In the genomic region with DNA sequence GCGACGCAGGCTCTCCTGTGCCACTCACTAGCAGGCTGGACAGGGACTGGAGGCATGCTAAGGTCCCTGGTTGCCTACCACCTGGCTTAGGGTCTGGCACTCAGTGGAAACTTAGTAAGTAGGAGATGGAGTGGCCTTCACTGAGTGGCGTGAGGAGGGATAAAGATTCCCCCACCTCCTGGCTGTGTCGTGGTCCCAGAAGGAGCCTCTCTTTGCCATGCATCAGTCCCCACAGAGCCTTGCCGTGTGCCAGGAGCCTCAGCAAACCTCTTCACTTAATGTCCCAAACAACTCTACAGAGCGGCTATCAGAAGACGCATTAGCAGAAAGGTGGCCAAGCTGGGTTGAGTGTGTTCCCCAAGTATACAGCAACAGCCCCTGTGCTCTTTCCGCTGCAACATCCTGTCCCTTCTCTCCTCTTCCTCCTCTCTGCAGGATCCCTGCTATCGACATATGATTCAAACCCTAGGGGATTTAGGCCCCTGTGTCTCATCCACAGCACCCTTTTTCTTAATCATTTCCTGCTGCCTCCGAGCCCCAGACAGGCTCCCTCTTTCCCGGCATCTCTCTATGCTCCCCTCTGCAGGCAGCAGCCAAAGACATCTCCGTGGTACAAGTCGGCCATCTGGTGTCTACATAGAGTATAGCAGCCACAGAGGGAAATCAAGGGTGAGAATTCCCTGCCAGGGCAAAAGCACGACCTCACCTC, we compare ENCODE assay signal across 8 cellular contexts.
A peak's percentile ranks its signal among the peaks of the same experiment; 100 is the strongest.
DNase-seq lines count a peak whose midpoint lies in the region; ATAC-seq and TF ChIP-seq lines count a peak whose summit lies in the region.

No MANE protein-coding gene starts in this region.

- no peak overlapping the region for H3K14ac ChIP-seq in trophoblast cell (ENCODE audit: low read length)

- no peak overlapping the region for H4K12ac ChIP-seq in trophoblast cell (ENCODE audit: low read depth, low read length)

- ATAC-seq in GM19324 (IDR thresholded peaks at IDR 0.05; ENCODE audit: low FRiP score, unreplicated experiment) (no peak), HG03520 (IDR thresholded peaks at IDR 0.05; ENCODE audit: unreplicated experiment) (no peak)

- H3K9me3 ChIP-seq in trophoblast cell (ENCODE audit: insufficient read depth, low read depth, low read length), result peaks cover 8% of the 10 kb centered on the region

- no peaks in the 10 kb centered on the region for H3K79me2 ChIP-seq in trophoblast cell (ENCODE audit: control insufficient read depth, insufficient read depth, low read length, poor library complexity)

- no peak overlapping the region for H3K18ac ChIP-seq in trophoblast cell (ENCODE audit: low read length)

- no peak overlapping the region for H2BK5ac ChIP-seq in trophoblast cell (ENCODE audit: low read depth, low read length, poor library complexity)

- no peak overlapping the region for H2BK12ac ChIP-seq in trophoblast cell (ENCODE audit: low read length)

- no CpG with 5 or more reads among the region's 14 CpGs for WGBS in trophoblast cell (ENCODE audit: extremely low coverage, insufficient coverage, insufficient read length)

- H3K4me2 ChIP-seq in trophoblast cell (ENCODE audit: low read length), result no peak overlapping the region

- no peak overlapping the region for H3K27ac ChIP-seq in trophoblast cell (ENCODE audit: low read depth, low read length)

- DNase-seq in AG10803 (ENCODE audit: low read depth), result peak; percentile 66
- peak; percentile 24 for DNase-seq in GM19238 (ENCODE audit: insufficient read length, low spot score)
- peak; percentile 64 for DNase-seq in NCI-H2227 treated with DMSO at 0.1 percent for 48 hours (lab: John Stamatoyannopoulos, UW)
- DNase-seq in activated T-cell treated with anti-CD3 and anti-CD28 coated beads, Interleukin-2, amount 50 U/mL, for 24 hours, result peak; percentile 41
- peak; percentile 25 for DNase-seq in germinal center (ENCODE audit: low spot score)
- DNase-seq in trophoblast cell, result peak; percentile 35 to 76

- no peaks in the 10 kb centered on the region for H3K4me1 ChIP-seq in trophoblast cell (ENCODE audit: control insufficient read depth in 1 of 2, insufficient read depth in 2 of 2, low read length in 2 of 2)

- H3K27me3 ChIP-seq in trophoblast cell (ENCODE audit: insufficient read depth, low read length), result peaks cover 11% of the 10 kb centered on the region

- H4K8ac ChIP-seq in trophoblast cell (ENCODE audit: low read depth, low read length), result no peak overlapping the region

- no peak overlapping the region for H3K27ac Mint-ChIP-seq in activated T-cell treated with anti-CD3 and anti-CD28 coated beads, Interleukin-2, amount 50 U/mL, for 24 hours

- H4K91ac ChIP-seq in trophoblast cell (ENCODE audit: low read depth, low read length), result no peak overlapping the region

- H2BK120ac ChIP-seq in trophoblast cell (ENCODE audit: insufficient read depth, low read length, poor library complexity), result no peak overlapping the region

- no peak overlapping the region for H2AK5ac ChIP-seq in trophoblast cell (ENCODE audit: low read length)

- TF ChIP-seq CTCF in AG10803 (conservative IDR thresholded peaks at IDR 0.05; ENCODE audit: low read length), result peak; percentile 95

- no peaks in the 10 kb centered on the region for H3K79me1 ChIP-seq in trophoblast cell (ENCODE audit: low read length)

- peaks cover 2% of the 10 kb centered on the region for H3K9me3 Mint-ChIP-seq in activated T-cell treated with anti-CD3 and anti-CD28 coated beads, Interleukin-2, amount 50 U/mL, for 24 hours

- H3K36me3 ChIP-seq in trophoblast cell (ENCODE audit: control insufficient read depth in 1 of 2, insufficient read depth in 2 of 2, low read length in 2 of 2), result no peaks in the 10 kb centered on the region

- H3K27me3 Mint-ChIP-seq in activated T-cell treated with anti-CD3 and anti-CD28 coated beads, Interleukin-2, amount 50 U/mL, for 24 hours, result peaks cover 23% of the 10 kb centered on the region

- no peak overlapping the region for H3K4ac ChIP-seq in trophoblast cell (ENCODE audit: low read depth, low read length)

- no peak overlapping the region for H3K9ac ChIP-seq in trophoblast cell (ENCODE audit: low read length)

- H2AFZ ChIP-seq in trophoblast cell (ENCODE audit: insufficient read depth, low read length, poor library complexity), result no peak overlapping the region

- no peak overlapping the region for H3K4me3 ChIP-seq in AG10803 (ENCODE audit: low read length)
- no peak overlapping the region for H3K4me3 ChIP-seq in trophoblast cell (ENCODE audit: low read depth, low read length)

- H3K4me3 Mint-ChIP-seq in activated T-cell treated with anti-CD3 and anti-CD28 coated beads, Interleukin-2, amount 50 U/mL, for 24 hours, result no peak overlapping the region

- no peaks in the 10 kb centered on the region for H3K36me3 Mint-ChIP-seq in activated T-cell treated with anti-CD3 and anti-CD28 coated beads, Interleukin-2, amount 50 U/mL, for 24 hours (ENCODE audit: low read depth)

- H3K23ac ChIP-seq in trophoblast cell (ENCODE audit: low read length), result no peak overlapping the region

- H3K4me1 Mint-ChIP-seq in activated T-cell treated with anti-CD3 and anti-CD28 coated beads, Interleukin-2, amount 50 U/mL, for 24 hours (ENCODE audit: low read depth), result no peaks in the 10 kb centered on the region
